ENCODE assay signal across 1 cellular context in genomic region chr3:147471741-147472140, GRCh38.
TF ChIP-seq lines count a peak whose summit lies in the region.

No MANE protein-coding gene starts in this region.

TF ChIP-seq in HEK293, 187 proteins besides CTCF, POLR2A, EP300 and RAD21 (continued from another document):
- TF ChIP-seq BCL6B (tag by site-specific recombination; IDR thresholded peaks at IDR 0.05) = no peak
- TF ChIP-seq ZSCAN30 (tag by site-specific recombination; IDR thresholded peaks at IDR 0.05) = no peak
- no peak for TF ChIP-seq ZNF488 (tag by site-specific recombination; IDR thresholded peaks at IDR 0.05)
- 0 out of 2 replicates have a peak, but pooled peaks have one; percentile 30 for TF ChIP-seq ZNF701 (tag by site-specific recombination; IDR thresholded peaks at IDR 0.05)
- no peak for TF ChIP-seq ZFP69B (tag by site-specific recombination; IDR thresholded peaks at IDR 0.05)
- no peak for TF ChIP-seq ZBTB7A (tag by site-specific recombination; IDR thresholded peaks at IDR 0.05; ENCODE audit: low read depth)
